ENCODE assay signal across 29 cellular contexts in the genomic region with DNA sequence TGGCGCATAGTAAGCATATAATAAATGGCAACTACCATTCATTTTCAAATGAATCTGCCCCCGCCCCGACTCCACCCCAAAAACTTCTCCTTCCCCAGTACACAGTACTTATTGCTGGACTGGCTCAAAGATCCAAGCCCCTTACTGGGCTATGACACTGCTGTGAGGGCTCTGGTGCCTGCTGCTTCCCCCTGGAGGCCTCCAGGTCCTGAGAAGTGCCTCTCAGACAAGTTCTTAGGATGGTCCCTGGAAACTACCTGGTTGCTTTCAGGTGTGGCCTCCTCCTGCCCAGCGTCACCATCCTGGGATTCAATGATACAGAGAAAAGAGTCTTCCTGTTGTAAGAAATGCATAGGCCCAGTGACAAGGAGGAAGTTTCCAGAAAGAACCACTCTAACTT.
"Had no signal": no experiment of that assay in that cellular context is flagged by ENCODE, and none has a peak within 500 bp of the region (broad histone marks: within the 10 kb centered on the region; RNA-seq: fewer than 3 reads in every experiment).

No MANE protein-coding gene starts in this region.

- H3K9me3 ChIP-seq: left lung, lower lobe of right lung, ovary, right atrium auricular region, right lobe of liver, stomach, testis, thyroid gland, transverse colon, upper lobe of left lung, vagina had no signal

- H3K27ac Mint-ChIP-seq: immature natural killer cell; mesothelial cell of epicardium; naive thymus-derived CD4-positive, alpha-beta T cell; natural killer cell treated with Interleukin-12 subunit alpha and Interleukin-12 subunit beta and Interleukin-15 and Interleukin-18, amount 100 ng/mL, for 72 hours; progenitor cell of endocrine pancreas; stimulated activated naive B cell treated with anti-CD40 and anti-IgM and Interleukin-4, amounts not matched to agents 10 μg/mL and 1 μg/mL and 100 μg/mL, for 72 hours had no signal

- DNase-seq: immature natural killer cell; kidney; left colon; left lung; lower lobe of right lung; mammary epithelial cell; mesenchymal stem cell; naive thymus-derived CD4-positive, alpha-beta T cell; ovary; right lobe of liver; stimulated activated CD4-positive, alpha-beta T cell treated with anti-CD3 and anti-CD28 coated beads, Interleukin-1b, Interleukin-23, amount 100 ng/mL, for 48 hours; stimulated activated CD4-positive, alpha-beta T cell treated with anti-CD3 and anti-CD28 coated beads, Interleukin-2, amount 100 ng/mL, for 48 hours; stimulated activated CD4-positive, alpha-beta T cell treated with anti-CD3 and anti-CD28 coated beads, Interleukin-4, amount 100 ng/mL, for 4 hours; stimulated activated CD8-positive, alpha-beta memory T cell treated with anti-CD3 and anti-CD28 coated beads, Interleukin-4, amount 100 ng/mL, for 48 hours; stimulated activated naive B cell treated with anti-CD40 and anti-IgM and Interleukin-4, amounts not matched to agents 10 μg/mL and 1 μg/mL and 100 μg/mL, for 72 hours; stimulated activated naive CD8-positive, alpha-beta T cell treated with anti-CD3 and anti-CD28 coated beads, Interleukin-15, Interleukin-2, amounts not matched to agents 100 U/mL and 50 U/mL, for 24 hours; stomach; testis; thyroid gland; transverse colon; upper lobe of left lung had no signal

- H3K4me1 Mint-ChIP-seq: immature natural killer cell; mesothelial cell of epicardium; naive thymus-derived CD4-positive, alpha-beta T cell; stimulated activated naive B cell treated with anti-CD40 and anti-IgM and Interleukin-4, amounts not matched to agents 10 μg/mL and 1 μg/mL and 100 μg/mL, for 72 hours had no signal

- H3K27ac ChIP-seq: hepatocyte, left lung, lower lobe of right lung, ovary, right atrium auricular region, right lobe of liver, stomach, testis, thyroid gland, transverse colon, upper lobe of left lung, vagina had no signal

- FAIRE-seq: islet of Langerhans, kidney had no signal

- H3K36me3 Mint-ChIP-seq: immature natural killer cell; mesothelial cell of epicardium; naive thymus-derived CD4-positive, alpha-beta T cell; natural killer cell treated with Interleukin-12 subunit alpha and Interleukin-12 subunit beta and Interleukin-15 and Interleukin-18, amount 100 ng/mL, for 72 hours; stimulated activated naive B cell treated with anti-CD40 and anti-IgM and Interleukin-4, amounts not matched to agents 10 μg/mL and 1 μg/mL and 100 μg/mL, for 72 hours had no signal

- H3K36me3 ChIP-seq: left lung, lower lobe of right lung, ovary, right atrium auricular region, right lobe of liver, stomach, thyroid gland, transverse colon, upper lobe of left lung, vagina had no signal

- H3K79me2 ChIP-seq: hepatocyte had no signal

- H3K4me1 ChIP-seq: left lung, lower lobe of right lung, right atrium auricular region, right lobe of liver, stomach, testis, transverse colon, upper lobe of left lung, vagina had no signal

- H2AFZ ChIP-seq: hepatocyte had no signal

- H3K27me3 ChIP-seq: left lung, ovary, right atrium auricular region, right lobe of liver, stomach, testis, thyroid gland, transverse colon, upper lobe of left lung, vagina had no signal

- H3K4me3 Mint-ChIP-seq: immature natural killer cell; mesothelial cell of epicardium; naive thymus-derived CD4-positive, alpha-beta T cell; natural killer cell treated with Interleukin-12 subunit alpha and Interleukin-12 subunit beta and Interleukin-15 and Interleukin-18, amount 100 ng/mL, for 72 hours; stimulated activated naive B cell treated with anti-CD40 and anti-IgM and Interleukin-4, amounts not matched to agents 10 μg/mL and 1 μg/mL and 100 μg/mL, for 72 hours had no signal

- H3K4me3 ChIP-seq: hepatocyte, left lung, lower lobe of right lung, ovary, right atrium auricular region, right lobe of liver, smooth muscle cell, stomach, testis, thyroid gland, transverse colon, upper lobe of left lung, vagina had no signal

- H3K4me2 ChIP-seq: hepatocyte, smooth muscle cell had no signal

- ATAC-seq: left colon; left lung; lower lobe of right lung; naive thymus-derived CD4-positive, alpha-beta T cell; natural killer cell treated with Interleukin-12 subunit alpha and Interleukin-12 subunit beta and Interleukin-15 and Interleukin-18, amount 100 ng/mL, for 72 hours; right lobe of liver; stimulated activated naive B cell treated with anti-CD40 and anti-IgM and Interleukin-4, amounts not matched to agents 10 μg/mL and 1 μg/mL and 100 μg/mL, for 72 hours; stimulated activated naive CD8-positive, alpha-beta T cell treated with anti-CD3 and anti-CD28 coated beads, Interleukin-15, Interleukin-2, amounts not matched to agents 100 U/mL and 50 U/mL, for 24 hours had no signal
